Comparison of ENCODE assay signal across 7 cellular contexts in the genomic region with DNA sequence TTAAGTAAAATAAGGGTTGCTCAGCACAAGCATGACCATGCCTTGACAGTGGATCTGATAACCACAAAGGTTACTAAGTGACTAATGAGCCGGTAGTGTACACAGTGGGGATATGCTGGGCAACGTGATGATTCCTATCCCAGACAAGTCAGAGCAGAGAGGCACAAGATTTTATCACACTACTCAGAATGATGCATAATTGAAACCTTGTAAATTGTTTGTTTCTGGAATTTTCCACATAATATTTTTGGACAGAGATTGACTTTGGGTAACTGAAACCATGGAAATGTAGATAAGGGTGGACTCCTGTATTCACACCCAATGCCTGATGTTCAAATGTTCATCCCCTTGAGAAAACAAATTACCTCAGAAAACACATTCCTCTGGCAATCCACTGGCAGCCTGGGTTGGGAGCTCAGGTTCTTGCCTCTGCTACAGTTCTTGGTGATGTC. TPM values are rescaled to one million over a fixed set of nuclear protein-coding genes. Genes with fewer than 3 reads are reported as not detected.
DNase-seq lines count a peak whose midpoint lies in the region; ATAC-seq, FAIRE-seq and TF ChIP-seq lines count a peak whose summit lies in the region.

No MANE protein-coding gene starts in this region.

- no peaks in the 10 kb centered on the region for H4K20me1 ChIP-seq in HepG2 (ENCODE audit: insufficient read depth, low read length)

- H3K27ac ChIP-seq in RWPE2 (ENCODE audit: poor library complexity, severe bottlenecking) (peak overlapping the region; percentile 66), HepG2 (ENCODE audit: extremely low read length, insufficient read depth, low read length) (no peak overlapping the region), endodermal cell (ENCODE audit: low read depth, low read length) (no peak overlapping the region)

- in situ Hi-C loops in HepG2 (cut with HindIII; ENCODE audit: extremely low pct_ligation_motif_present, low pct_unique_long_range_greater_than_20kb): no loop called here

- no peak overlapping the region for H3K27ac Mint-ChIP-seq in activated T-helper 2 cell treated with anti-CD3 and anti-CD28 coated beads, Interferon-gamma antibody, Interleukin-2, Interleukin-4, amounts not matched to agents 10 μg/mL and 5 μg/mL and 100 μg/mL, durations not matched to agents 14 hours and 24 hours and 36 hours
- no peak overlapping the region for H3K27ac Mint-ChIP-seq in endodermal cell

- no peaks in the 10 kb centered on the region for H3K79me2 ChIP-seq in HepG2 (ENCODE audit: insufficient read depth, low read length)

- no TSS peak for BruUV-seq in HepG2 (replicated peaks; lab: Mats Ljungman, UMichigan)

- ATAC-seq in GM18873 (IDR thresholded peaks at IDR 0.05; ENCODE audit: low FRiP score, unreplicated experiment): peak; percentile 94
- ATAC-seq in HG02623 (IDR thresholded peaks at IDR 0.05; ENCODE audit: unreplicated experiment): peak; percentile 79
- ATAC-seq in RWPE2 (ENCODE audit: low read depth): peak; percentile 99
- ATAC-seq in HepG2: peak; percentile 97

- H3K9ac ChIP-seq in HepG2 (ENCODE audit: insufficient read depth, low read depth, low read length) (no peak overlapping the region), endodermal cell (ENCODE audit: extremely low read depth, low read length, poor library complexity, severe bottlenecking) (no peak overlapping the region)

- POLR2A ChIA-PET in HepG2 (lab: Yijun Ruan, JAX): no interaction called here

- TF ChIP-seq EP300 in HepG2 (IDR thresholded peaks at IDR 0.05; ENCODE audit: low read depth in 2 of 2, low read length in 2 of 2) (no peak), HepG2 (CRISPR knock-in tag; IDR thresholded peaks at IDR 0.05; ENCODE audit: borderline replicate concordance) (no peak)

- intact Hi-C loops in HepG2 (cut with micrococcal nuclease; ENCODE audit: unreplicated experiment): no loop called here
- intact Hi-C loops in activated T-helper 2 cell treated with anti-CD3 and anti-CD28 coated beads, Interferon-gamma antibody, Interleukin-2, Interleukin-4, amounts not matched to agents 10 μg/mL and 5 μg/mL and 100 μg/mL, durations not matched to agents 14 hours and 24 hours and 36 hours (cut with micrococcal nuclease): loop anchor here (2.0 kb wide), 1 partner anchor 17 kb away; the partner anchor contains the start of gene ERAP1

- H3K36me3 Mint-ChIP-seq in activated T-helper 2 cell treated with anti-CD3 and anti-CD28 coated beads, Interferon-gamma antibody, Interleukin-2, Interleukin-4, amounts not matched to agents 10 μg/mL and 5 μg/mL and 100 μg/mL, durations not matched to agents 14 hours and 24 hours and 36 hours (ENCODE audit: low read depth): no peaks in the 10 kb centered on the region
- H3K36me3 Mint-ChIP-seq in endodermal cell (ENCODE audit: low read depth): no peaks in the 10 kb centered on the region

- H3K4me3 Mint-ChIP-seq in activated T-helper 2 cell treated with anti-CD3 and anti-CD28 coated beads, Interferon-gamma antibody, Interleukin-2, Interleukin-4, amounts not matched to agents 10 μg/mL and 5 μg/mL and 100 μg/mL, durations not matched to agents 14 hours and 24 hours and 36 hours (ENCODE audit: low read depth): no peak overlapping the region
- H3K4me3 Mint-ChIP-seq in endodermal cell: no peak overlapping the region

- H3K4me3 ChIP-seq in RWPE2 (ENCODE audit: severe bottlenecking) (no peak overlapping the region), HepG2 (replicated peaks in 1 of 3; ENCODE audit: insufficient read depth in 1 of 3, low read depth in 2 of 3, low read length in 3 of 3) (no peak overlapping the region), endodermal cell (ENCODE audit: low read length) (no peak overlapping the region)

- FAIRE-seq in HepG2 (lab: Jason Lieb, UNC): no peak

- DNase-seq in RWPE2 (ENCODE audit: low spot score) (peak; percentile 84), HepG2 (ENCODE audit: low spot score) (peak; percentile 25), Kasumi-1 (lab: John Stamatoyannopoulos, UW) (no peak), endodermal cell (no peak)
- DNase-seq in activated T-helper 2 cell treated with anti-CD3 and anti-CD28 coated beads, Interferon-gamma antibody, Interleukin-2, Interleukin-4, amounts not matched to agents 10 μg/mL and 5 μg/mL and 100 μg/mL, durations not matched to agents 14 hours and 24 hours and 36 hours (ENCODE audit: low spot score): no peak

- no peak for TF ChIP-seq CTCF in RWPE2 (IDR thresholded peaks at IDR 0.05; ENCODE audit: poor library complexity, severe bottlenecking)
- TF ChIP-seq CTCF in HepG2 (CRISPR knock-in tag; IDR thresholded peaks at IDR 0.05): no peak
- TF ChIP-seq CTCF in endodermal cell (conservative IDR thresholded peaks at IDR 0.05): no peak

- TF ChIP-seq POLR2A in HepG2 (IDR thresholded peaks at IDR 0.05; ENCODE audit: insufficient read depth in 1 of 2, low read depth in 2 of 2, low read length in 2 of 2): no peak

- 0% methylated on average over 2 of the region's 2 CpGs for WGBS in HepG2 (ENCODE audit: low lambda C conversion rate)
- WGBS in endodermal cell (ENCODE audit: insufficient coverage in 1 of 2, insufficient read length in 1 of 2), 2 experiments: 89 to 93% methylated on average over 2 of the region's 2 CpGs

- H3K9me3 Mint-ChIP-seq in activated T-helper 2 cell treated with anti-CD3 and anti-CD28 coated beads, Interferon-gamma antibody, Interleukin-2, Interleukin-4, amounts not matched to agents 10 μg/mL and 5 μg/mL and 100 μg/mL, durations not matched to agents 14 hours and 24 hours and 36 hours: no peaks in the 10 kb centered on the region
- H3K9me3 Mint-ChIP-seq in endodermal cell: no peaks in the 10 kb centered on the region

- H3K9me3 ChIP-seq in RWPE2 (ENCODE audit: severe bottlenecking) (no peaks in the 10 kb centered on the region), HepG2 (ENCODE audit: low read length) (no peaks in the 10 kb centered on the region), endodermal cell (ENCODE audit: control insufficient read depth, low read length) (no peaks in the 10 kb centered on the region)

- H3K36me3 ChIP-seq in RWPE2 (ENCODE audit: low read depth) (no peaks in the 10 kb centered on the region), HepG2 (replicated peaks in 1 of 2; ENCODE audit: control insufficient read depth in 1 of 2, insufficient read depth in 2 of 2, low read length in 2 of 2) (no peaks in the 10 kb centered on the region), endodermal cell (ENCODE audit: control insufficient read depth, insufficient read depth, low read length) (no peaks in the 10 kb centered on the region)

- H2AFZ ChIP-seq in HepG2 (ENCODE audit: low read length): no peak overlapping the region

- no peak for TF ChIP-seq RAD21 in HepG2 (CRISPR knock-in tag; IDR thresholded peaks at IDR 0.05)

- H3K27me3 Mint-ChIP-seq in activated T-helper 2 cell treated with anti-CD3 and anti-CD28 coated beads, Interferon-gamma antibody, Interleukin-2, Interleukin-4, amounts not matched to agents 10 μg/mL and 5 μg/mL and 100 μg/mL, durations not matched to agents 14 hours and 24 hours and 36 hours (ENCODE audit: low read depth): peaks cover 12% of the 10 kb centered on the region
- no peaks in the 10 kb centered on the region for H3K27me3 Mint-ChIP-seq in endodermal cell (ENCODE audit: insufficient read depth)

- H3K4me1 ChIP-seq in RWPE2 (ENCODE audit: insufficient read depth, poor library complexity, severe bottlenecking): peaks cover 24% of the 10 kb centered on the region
- H3K4me1 ChIP-seq in HepG2 (ENCODE audit: insufficient read depth, low read length): peaks cover 10% of the 10 kb centered on the region; the same call in 1 of the 2 replicates
- no peaks in the 10 kb centered on the region for H3K4me1 ChIP-seq in endodermal cell (ENCODE audit: control insufficient read depth, insufficient read depth, low read length)

- no peak overlapping the region for H3K4me2 ChIP-seq in HepG2 (ENCODE audit: low read depth, low read length)

- H3K4me1 Mint-ChIP-seq in activated T-helper 2 cell treated with anti-CD3 and anti-CD28 coated beads, Interferon-gamma antibody, Interleukin-2, Interleukin-4, amounts not matched to agents 10 μg/mL and 5 μg/mL and 100 μg/mL, durations not matched to agents 14 hours and 24 hours and 36 hours (ENCODE audit: low read depth): peaks cover 26% of the 10 kb centered on the region
- H3K4me1 Mint-ChIP-seq in endodermal cell: peaks cover 15% of the 10 kb centered on the region

- CTCF ChIA-PET in HepG2 (lab: Yijun Ruan, JAX; ENCODE audit: low intra/inter-chr PET ratio, low total read pairs): no interaction called here

- H3K27me3 ChIP-seq in RWPE2 (ENCODE audit: insufficient read depth, poor library complexity, severe bottlenecking) (no peaks in the 10 kb centered on the region), HepG2 (ENCODE audit: control insufficient read depth in 1 of 2, insufficient read depth in 2 of 2, low read length in 2 of 2) (no peaks in the 10 kb centered on the region), endodermal cell (ENCODE audit: control insufficient read depth, insufficient read depth, low read length, poor library complexity, severe bottlenecking) (no peaks in the 10 kb centered on the region)

RNA-seq across cellular contexts. Expression of gene ERAP1, which starts 16.2 kb away (rescaled TPM):
- total RNA-seq in HepG2 (2016; rRNA removed; fragmentation: Illumina TruSeq; extraction: Trizol): 13.8 and 21.0 TPM in 2 replicates
- 2.0 TPM in 2 replicates for total RNA-seq in HepG2 (2016; cell fraction: cytosol; rRNA removed; fragmentation: Illumina TruSeq; extraction: Trizol; ENCODE audit: low read depth)
- total RNA-seq in HepG2 (2016; cell fraction: insoluble cytoplasmic fraction; rRNA removed; fragmentation: Illumina TruSeq; extraction: Trizol): 11.5 and 18.8 TPM in 2 replicates
- 5.1 and 5.4 TPM in 2 replicates for total RNA-seq in HepG2 (2016; cell fraction: membrane; rRNA removed; fragmentation: Illumina TruSeq; extraction: Trizol)
- total RNA-seq in HepG2 (2016; cell fraction: nucleus; rRNA removed; fragmentation: Illumina TruSeq; extraction: Trizol): 33.0 and 34.9 TPM in 2 replicates
- polyA plus RNA-seq in HepG2 (2011; rRNA removed): 44.4 and 52.2 TPM in 2 replicates
- 26.1 and 29.4 TPM in 2 replicates for polyA plus RNA-seq in HepG2 (2011; cell fraction: cytosol; rRNA removed)
- polyA plus RNA-seq in HepG2 (2011; cell fraction: nucleus; rRNA removed): 38.8 and 46.1 TPM in 2 replicates
- polyA plus RNA-seq in HepG2 (2012): 28.1 and 31.0 TPM in 2 replicates
- 0.70 and 1.2 TPM in 2 replicates for polyA plus RNA-seq in HepG2 (2016; cell fraction: cytosol; fragmentation: Illumina TruSeq; extraction: Trizol; ENCODE audit: low read depth)
- 9.4 and 9.5 TPM in 2 replicates for polyA plus RNA-seq in HepG2 (2016; cell fraction: insoluble cytoplasmic fraction; fragmentation: Illumina TruSeq; extraction: Trizol; ENCODE audit: low read depth)
- polyA plus RNA-seq in HepG2 (2016; cell fraction: membrane; fragmentation: Illumina TruSeq; extraction: Trizol; ENCODE audit: low read depth): 2.2 and 3.1 TPM in 2 replicates
- 23.4 and 26.5 TPM in 2 replicates for polyA plus RNA-seq in HepG2 (2016; cell fraction: nucleus; fragmentation: Illumina TruSeq; extraction: Trizol; ENCODE audit: insufficient read depth, low read depth)
- 74.8 and 88.4 TPM in 2 replicates for polyA minus RNA-seq in HepG2 (2011; rRNA and poly(A)+ RNA removed; ENCODE audit: low replicate concordance)
- polyA minus RNA-seq in HepG2 (2011; cell fraction: cytosol; rRNA and poly(A)+ RNA removed): 27.5 and 57.6 TPM in 2 replicates
- polyA minus RNA-seq in HepG2 (2011; cell fraction: nucleus; rRNA and poly(A)+ RNA removed): 69.9 and 74.5 TPM in 2 replicates
- 99.6 and 108 TPM in 2 replicates for total RNA-seq in activated T-helper 2 cell treated with anti-CD3 and anti-CD28 coated beads, Interferon-gamma antibody, Interleukin-2, Interleukin-4, amounts not matched to agents 10 μg/mL and 5 μg/mL and 100 μg/mL, durations not matched to agents 14 hours and 24 hours and 36 hours
- 10 to 100 TPM; 11.7 to 22.6 TPM for total RNA-seq in endodermal cell
- 12.4 TPM for polyA plus RNA-seq in endodermal cell (2013, experiment 1 of 2)
- 14.7 TPM for polyA plus RNA-seq in endodermal cell (2013, experiment 2 of 2)

RNA-seq across cellular contexts. Expression of gene ERAP2, which starts 52.4 kb away (rescaled TPM):
- total RNA-seq in HepG2 (2016; rRNA removed; fragmentation: Illumina TruSeq; extraction: Trizol) (12.8 and 16.6 TPM in 2 replicates), endodermal cell (not detected)
- total RNA-seq in HepG2 (2016; cell fraction: cytosol; rRNA removed; fragmentation: Illumina TruSeq; extraction: Trizol; ENCODE audit: low read depth): 2.9 and 3.2 TPM in 2 replicates
- total RNA-seq in HepG2 (2016; cell fraction: insoluble cytoplasmic fraction; rRNA removed; fragmentation: Illumina TruSeq; extraction: Trizol): 12.2 and 17.5 TPM in 2 replicates
- total RNA-seq in HepG2 (2016; cell fraction: membrane; rRNA removed; fragmentation: Illumina TruSeq; extraction: Trizol): 4.6 and 5.8 TPM in 2 replicates
- total RNA-seq in HepG2 (2016; cell fraction: nucleus; rRNA removed; fragmentation: Illumina TruSeq; extraction: Trizol): 24.6 and 25.0 TPM in 2 replicates
- polyA plus RNA-seq in HepG2 (2011; rRNA removed): 12.5 and 12.8 TPM in 2 replicates
- polyA plus RNA-seq in HepG2 (2011; cell fraction: cytosol; rRNA removed): 6.7 and 9.8 TPM in 2 replicates
- polyA plus RNA-seq in HepG2 (2011; cell fraction: nucleus; rRNA removed): 4.3 and 5.6 TPM in 2 replicates
- 6.6 and 7.6 TPM in 2 replicates for polyA plus RNA-seq in HepG2 (2012)
- polyA plus RNA-seq in HepG2 (2016; cell fraction: cytosol; fragmentation: Illumina TruSeq; extraction: Trizol; ENCODE audit: low read depth): 0.45 and 0.54 TPM in 2 replicates
- polyA plus RNA-seq in HepG2 (2016; cell fraction: insoluble cytoplasmic fraction; fragmentation: Illumina TruSeq; extraction: Trizol; ENCODE audit: low read depth): 7.8 and 8.4 TPM in 2 replicates
- polyA plus RNA-seq in HepG2 (2016; cell fraction: membrane; fragmentation: Illumina TruSeq; extraction: Trizol; ENCODE audit: low read depth): 1.5 and 2.1 TPM in 2 replicates
- 15.5 and 16.2 TPM in 2 replicates for polyA plus RNA-seq in HepG2 (2016; cell fraction: nucleus; fragmentation: Illumina TruSeq; extraction: Trizol; ENCODE audit: insufficient read depth, low read depth)
- polyA minus RNA-seq in HepG2 (2011; rRNA and poly(A)+ RNA removed; ENCODE audit: low replicate concordance): 14.6 and 24.3 TPM in 2 replicates
- polyA minus RNA-seq in HepG2 (2011; cell fraction: cytosol; rRNA and poly(A)+ RNA removed): 9.4 and 9.8 TPM in 2 replicates
- polyA minus RNA-seq in HepG2 (2011; cell fraction: nucleus; rRNA and poly(A)+ RNA removed): 29.4 and 34.1 TPM in 2 replicates
- total RNA-seq in activated T-helper 2 cell treated with anti-CD3 and anti-CD28 coated beads, Interferon-gamma antibody, Interleukin-2, Interleukin-4, amounts not matched to agents 10 μg/mL and 5 μg/mL and 100 μg/mL, durations not matched to agents 14 hours and 24 hours and 36 hours: 46.8 and 49.3 TPM in 2 replicates
- polyA plus RNA-seq in endodermal cell (2013, experiment 1 of 2): not detected
- polyA plus RNA-seq in endodermal cell (2013, experiment 2 of 2): not detected

Comparison
In these comparisons a context has a peak if more than half of its experiments do, and no peak if none do; other contexts are left out.
1. DNase-seq: peak in RWPE2 (single experiment) and HepG2 (single experiment); none in Kasumi-1 (0 of 2), activated T-helper 2 cell treated with anti-CD3 and anti-CD28 coated beads, Interferon-gamma antibody, Interleukin-2, Interleukin-4, amounts not matched to agents 10 μg/mL and 5 μg/mL and 100 μg/mL, durations not matched to agents 14 hours and 24 hours and 36 hours (single experiment) and endodermal cell (single experiment).
2. Peak in every context shown above with its lines, with median percentiles within 50 percentile points of each other: ATAC-seq.